Comparison of ENCODE assay signal across 8 cellular contexts in the genomic region with DNA sequence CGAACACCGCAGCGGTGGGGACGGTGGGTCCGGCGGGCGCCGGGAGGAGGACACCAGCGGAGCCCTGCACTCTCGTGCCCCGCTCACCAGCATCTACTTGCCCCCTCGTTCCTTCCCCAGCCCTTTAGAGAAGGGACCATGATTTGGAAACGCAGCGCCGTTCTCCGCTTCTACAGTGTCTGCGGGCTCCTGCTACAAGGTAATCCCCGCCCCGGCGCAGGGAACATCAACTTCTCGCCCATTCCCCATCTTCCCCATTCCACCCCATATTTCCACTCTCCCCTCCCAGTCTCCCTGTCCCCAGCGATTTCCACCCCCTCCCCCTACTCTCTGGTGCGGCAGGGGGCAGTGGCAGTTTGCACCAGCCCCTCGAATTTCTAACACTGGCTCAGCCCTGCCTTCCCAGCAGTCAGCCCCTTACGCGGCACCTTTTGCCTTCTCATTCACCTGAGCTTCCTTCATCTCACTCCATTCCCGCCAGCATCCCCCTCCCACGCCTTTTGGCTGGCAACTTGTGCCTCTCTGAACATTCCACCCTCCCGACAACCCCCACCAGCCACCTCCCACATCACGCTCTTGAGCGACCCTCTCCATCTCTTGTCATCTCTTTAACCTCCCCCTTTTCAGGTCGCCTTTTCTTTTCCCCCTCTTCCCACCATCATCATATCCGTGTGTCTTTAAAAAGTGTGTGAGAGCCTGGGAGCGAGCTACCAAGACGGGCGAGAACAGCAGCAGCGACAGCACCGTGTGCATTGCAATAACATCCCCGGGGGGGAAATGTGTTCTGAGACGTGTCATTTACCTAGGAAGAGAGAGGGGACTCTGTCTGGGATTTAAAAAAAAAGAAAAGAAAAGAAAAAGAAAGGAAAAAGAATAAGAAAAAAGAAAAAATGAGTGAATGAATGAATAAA. TPM values are rescaled to one million over a fixed set of nuclear protein-coding genes. Genes with fewer than 3 reads are reported as not detected.
DNase-seq lines count a peak whose midpoint lies in the region; ATAC-seq and TF ChIP-seq lines count a peak whose summit lies in the region.

No MANE protein-coding gene starts in this region.

- peaks cover 0 to 21% (median 8%) of the 10 kb centered on the region in 9 donors for H3K4me1 ChIP-seq in heart right ventricle
- H3K4me1 ChIP-seq in lower lobe of right lung, result peaks cover 15% of the 10 kb centered on the region
- no peaks in the 10 kb centered on the region for H3K4me1 ChIP-seq in urinary bladder (ENCODE audit: insufficient read depth)

- in situ Hi-C loops in brain microvascular endothelial cell (cut with HindIII; ENCODE audit: low pct_ligation_motif_present, low sequenced_read_pairs), result no loop called here

- 1 to 2% methylated on average over 40 of the region's 40 CpGs for WGBS in heart right ventricle, 2 donors
- 2% methylated on average over 40 of the region's 40 CpGs for WGBS in urinary bladder

- no peak for DNase-seq in heart right ventricle
- DNase-seq in Right ventricle myocardium inferior (ENCODE audit: missing footprints), result no peak
- no peak for DNase-seq in brain microvascular endothelial cell
- no peak for DNase-seq in lower lobe of right lung
- DNase-seq in NCI-H774 (lab: John Stamatoyannopoulos, UW), result no peak

- peak overlapping the region in 9 of 10 donors; percentile 32 to 60 (median 54) for H3K4me3 ChIP-seq in heart right ventricle
- peak overlapping the region; percentile 64 for H3K4me3 ChIP-seq in brain microvascular endothelial cell (ENCODE audit: low read depth, low read length)
- peak overlapping the region; percentile 62 for H3K4me3 ChIP-seq in lower lobe of right lung
- peak overlapping the region; percentile 46 for H3K4me3 ChIP-seq in urinary bladder (ENCODE audit: low read depth, low read length)

- H3K9me3 ChIP-seq in heart right ventricle, result no peaks in the 10 kb centered on the region
- no peaks in the 10 kb centered on the region for H3K9me3 ChIP-seq in lower lobe of right lung

- H3K27ac ChIP-seq in heart right ventricle (no peak overlapping the region), brain microvascular endothelial cell (no peak overlapping the region), lower lobe of right lung (no peak overlapping the region), urinary bladder (ENCODE audit: low read depth) (no peak overlapping the region)

- H3K36me3 ChIP-seq in heart right ventricle (no peaks in the 10 kb centered on the region), brain microvascular endothelial cell (replicated peaks) (no peaks in the 10 kb centered on the region), lower lobe of right lung (no peaks in the 10 kb centered on the region), urinary bladder (ENCODE audit: insufficient read depth) (no peaks in the 10 kb centered on the region)

- H3K27me3 ChIP-seq in heart right ventricle (peaks cover 0 to 64% (median 51%) of the 10 kb centered on the region in 7 donors), brain microvascular endothelial cell (replicated peaks) (peaks cover 6% of the 10 kb centered on the region), lower lobe of right lung (ENCODE audit: low read depth) (peaks cover 36% of the 10 kb centered on the region)

- ATAC-seq in heart right ventricle (peak in 1 of 8 donors; percentile 13), Right ventricle myocardium inferior (no peak), lower lobe of right lung (peak in 1 of 2 donors; percentile 29), GM19452 (IDR thresholded peaks at IDR 0.05; ENCODE audit: unreplicated experiment) (no peak), HG03432 (IDR thresholded peaks at IDR 0.05; ENCODE audit: unreplicated experiment) (no peak)

- intact Hi-C loops in heart right ventricle (cut with DNase I) (no loop called here), Right ventricle myocardium inferior (cut with DNase I) (no loop called here), lower lobe of right lung (cut with DNase I) (no loop called here)

- no peak for TF ChIP-seq CTCF in heart right ventricle (IDR thresholded peaks at IDR 0.05)
- TF ChIP-seq CTCF in brain microvascular endothelial cell (IDR thresholded peaks at IDR 0.05; ENCODE audit: low read depth, low read length, missing control alignments), result no peak
- no peak for TF ChIP-seq CTCF in lower lobe of right lung (IDR thresholded peaks at IDR 0.05)

RNA-seq across cellular contexts. Expression of a gene that starts 0.9 kb away (rescaled TPM):
- 1 to 10 TPM in 4 of 10 donors, under 1 TPM in 6; 0.30 to 3.0 (median 0.72) TPM for total RNA-seq in heart right ventricle
- polyA plus RNA-seq in heart right ventricle, result under 1 TPM; 0.12 to 0.44 TPM
- total RNA-seq in Right ventricle myocardium inferior, result 0.76 TPM
- total RNA-seq in lower lobe of right lung, result 0.83 TPM
- 2.7 TPM for total RNA-seq in urinary bladder
- 4.6 TPM for polyA plus RNA-seq in urinary bladder
